In the genomic region with DNA sequence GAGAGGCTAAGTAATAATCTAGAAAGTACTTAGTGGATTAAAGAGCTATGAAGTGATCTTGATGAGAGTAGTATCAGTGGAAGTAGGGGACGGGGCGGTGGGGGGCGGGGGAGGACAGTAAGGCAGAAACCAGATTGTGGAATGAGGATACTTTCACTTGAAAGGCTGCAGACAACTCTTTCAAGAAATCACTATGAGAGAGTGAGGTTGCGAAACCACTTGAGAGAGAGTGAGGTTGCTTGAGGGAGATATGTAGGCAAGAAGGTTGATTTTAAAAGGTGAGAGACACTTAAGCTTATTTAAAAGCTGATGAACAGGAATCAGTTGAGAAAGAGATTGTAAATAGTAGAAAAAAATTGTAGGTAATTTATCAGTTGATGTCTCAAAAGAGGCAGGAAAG, we compare ENCODE assay signal across 20 cellular contexts. TPM values are rescaled to one million over a fixed set of nuclear protein-coding genes. Genes with fewer than 3 reads are reported as not detected.
A peak's percentile ranks its signal among the peaks of the same experiment; 100 is the strongest.
DNase-seq lines count a peak whose midpoint lies in the region; ATAC-seq and TF ChIP-seq lines count a peak whose summit lies in the region.
"Had no signal": no experiment of that assay in that cellular context is flagged by ENCODE, and none has a peak within 500 bp of the region (broad histone marks: within the 10 kb centered on the region; RNA-seq: fewer than 3 reads in every experiment).

No MANE protein-coding gene starts in this region.

- H3K36me3 ChIP-seq in CD8-positive, alpha-beta T cell (ENCODE audit: insufficient read depth, low read length), result peaks cover 45% of the 10 kb centered on the region
- peaks cover 75% of the 10 kb centered on the region for H3K36me3 ChIP-seq in endodermal cell (ENCODE audit: control insufficient read depth, insufficient read depth, low read length)

- no peaks in the 10 kb centered on the region for H3K27me3 ChIP-seq in CD8-positive, alpha-beta T cell (ENCODE audit: insufficient read depth, low read length)
- no peaks in the 10 kb centered on the region for H3K27me3 ChIP-seq in endodermal cell (ENCODE audit: control insufficient read depth, insufficient read depth, low read length, poor library complexity, severe bottlenecking)
- H3K27me3 ChIP-seq: SJCRH30 had no signal

- H3K27ac ChIP-seq in CD8-positive, alpha-beta T cell (ENCODE audit: low read depth, low read length), result no peak overlapping the region
- H3K27ac ChIP-seq in endodermal cell (ENCODE audit: low read depth, low read length), result no peak overlapping the region
- H3K27ac ChIP-seq: C4-2B, PC-9, SJCRH30 had no signal

- H3K9me3 ChIP-seq in CD8-positive, alpha-beta T cell (ENCODE audit: low read length), result no peaks in the 10 kb centered on the region
- peaks cover 72% of the 10 kb centered on the region for H3K9me3 ChIP-seq in endodermal cell (ENCODE audit: control insufficient read depth, low read length)
- H3K9me3 ChIP-seq: SJCRH30 had no signal

- peaks cover 18% of the 10 kb centered on the region for H3K4me1 ChIP-seq in CD8-positive, alpha-beta T cell (ENCODE audit: insufficient read depth, low read length)
- H3K4me1 ChIP-seq in endodermal cell (ENCODE audit: control insufficient read depth, insufficient read depth, low read length), result no peaks in the 10 kb centered on the region
- H3K4me1 ChIP-seq: SJCRH30 had no signal

- intact Hi-C loops in CD8-positive, alpha-beta T cell (cut with DNase I, micrococcal nuclease), result loop anchor here (1.0 to 10.0 kb wide), 9 partner anchors 20 to 880 kb away; partner anchors contain the start of genes GALNT1 (in 2 of the 2), ELP2 (in 1 of the 2), MAPRE2 (in 1 of the 2) and RPRD1A (in 1 of the 2)

- H3K27me3 Mint-ChIP-seq in activated naive CD8-positive, alpha-beta T cell, result no peaks in the 10 kb centered on the region
- no peaks in the 10 kb centered on the region for H3K27me3 Mint-ChIP-seq in activated naive CD8-positive, alpha-beta T cell treated with anti-CD3 and anti-CD28 coated beads, Interleukin-2, amount 50 U/mL, for 24 hours
- no peaks in the 10 kb centered on the region for H3K27me3 Mint-ChIP-seq in CD8-positive, alpha-beta T cell (ENCODE audit: low read depth)
- H3K27me3 Mint-ChIP-seq in endodermal cell (ENCODE audit: insufficient read depth), result no peaks in the 10 kb centered on the region

- no peak overlapping the region for H3K4me3 ChIP-seq in CD8-positive, alpha-beta T cell (ENCODE audit: low read depth, low read length)
- H3K4me3 ChIP-seq in endodermal cell (ENCODE audit: low read length), result peak overlapping the region; percentile 92
- H3K4me3 ChIP-seq: PC-9, SJCRH30 had no signal

- H3K4me3 Mint-ChIP-seq in activated naive CD8-positive, alpha-beta T cell, result peak overlapping the region; percentile 33
- no peak overlapping the region for H3K4me3 Mint-ChIP-seq in activated naive CD8-positive, alpha-beta T cell treated with anti-CD3 and anti-CD28 coated beads, Interleukin-2, amount 50 U/mL, for 24 hours
- no peak overlapping the region for H3K4me3 Mint-ChIP-seq in CD8-positive, alpha-beta T cell
- no peak overlapping the region for H3K4me3 Mint-ChIP-seq in endodermal cell
- H3K4me3 Mint-ChIP-seq in stimulated activated effector memory CD8-positive, alpha-beta T cell treated with anti-CD3 and anti-CD28 coated beads, Interleukin-12 subunit alpha, Interleukin-12 subunit beta, amount 100 ng/mL, for 72 hours, result no peak overlapping the region

- POLR2A ChIA-PET in CD8-positive, alpha-beta T cell (lab: Charles Lee), result no interaction called here

- peaks cover 19% of the 10 kb centered on the region for H3K9me3 Mint-ChIP-seq in activated naive CD8-positive, alpha-beta T cell (ENCODE audit: low read depth)
- peaks cover 41% of the 10 kb centered on the region for H3K9me3 Mint-ChIP-seq in activated naive CD8-positive, alpha-beta T cell treated with anti-CD3 and anti-CD28 coated beads, Interleukin-2, amount 50 U/mL, for 24 hours
- peaks cover 2% of the 10 kb centered on the region for H3K9me3 Mint-ChIP-seq in CD8-positive, alpha-beta T cell
- H3K9me3 Mint-ChIP-seq in endodermal cell, result peaks cover 50% of the 10 kb centered on the region
- H3K9me3 Mint-ChIP-seq in stimulated activated effector memory CD8-positive, alpha-beta T cell treated with anti-CD3 and anti-CD28 coated beads, Interleukin-12 subunit alpha, Interleukin-12 subunit beta, amount 100 ng/mL, for 72 hours, result peaks cover 15% of the 10 kb centered on the region

- no peak overlapping the region for H3K9ac ChIP-seq in endodermal cell (ENCODE audit: extremely low read depth, low read length, poor library complexity, severe bottlenecking)

- CTCF ChIA-PET in CD8-positive, alpha-beta T cell (lab: Charles Lee), result interaction anchor here (1.0 to 2.0 kb wide), 4 partner anchors 45 to 218 kb away, joined by 3 to 6 read pairs (median 4); no protein-coding TSS in a partner anchor

- ATAC-seq in activated naive CD8-positive, alpha-beta T cell treated with anti-CD3 and anti-CD28 coated beads, Interleukin-2, amount 50 U/mL, for 24 hours, result no peak
- ATAC-seq in CD8-positive, alpha-beta T cell, result no peak
- ATAC-seq in stimulated activated effector memory CD8-positive, alpha-beta T cell treated with anti-CD3 and anti-CD28 coated beads, Interleukin-12 subunit alpha, Interleukin-12 subunit beta, amount 100 ng/mL, for 72 hours, result no peak
- no peak for ATAC-seq in HG03175 (IDR thresholded peaks at IDR 0.05; ENCODE audit: unreplicated experiment)
- ATAC-seq: Right ventricle myocardium inferior, SK-N-SH treated with all-trans-retinoic acid at 6 μM for 48 hours had no signal

- peaks cover 44% of the 10 kb centered on the region for H3K36me3 Mint-ChIP-seq in activated naive CD8-positive, alpha-beta T cell
- H3K36me3 Mint-ChIP-seq in activated naive CD8-positive, alpha-beta T cell treated with anti-CD3 and anti-CD28 coated beads, Interleukin-2, amount 50 U/mL, for 24 hours (ENCODE audit: low read depth), result peaks cover 75% of the 10 kb centered on the region
- peaks cover 78% of the 10 kb centered on the region for H3K36me3 Mint-ChIP-seq in CD8-positive, alpha-beta T cell
- peaks cover 74% of the 10 kb centered on the region for H3K36me3 Mint-ChIP-seq in endodermal cell (ENCODE audit: low read depth)
- peaks cover 89% of the 10 kb centered on the region for H3K36me3 Mint-ChIP-seq in stimulated activated effector memory CD8-positive, alpha-beta T cell treated with anti-CD3 and anti-CD28 coated beads, Interleukin-12 subunit alpha, Interleukin-12 subunit beta, amount 100 ng/mL, for 72 hours

- DNase-seq in activated naive CD8-positive, alpha-beta T cell treated with anti-CD3 and anti-CD28 coated beads, Interleukin-2, amount 50 U/mL, for 24 hours, result no peak
- no peak for DNase-seq in CD8-positive, alpha-beta T cell
- DNase-seq in endodermal cell (no peak), dedifferentiated amniotic fluid mesenchymal stem cell (ENCODE audit: extremely low spot score) (no peak)
- no peak for DNase-seq in stimulated activated effector memory CD8-positive, alpha-beta T cell treated with anti-CD3 and anti-CD28 coated beads, Interleukin-12 subunit alpha, Interleukin-12 subunit beta, amount 100 ng/mL, for 72 hours (ENCODE audit: low spot score in 2 of 2)
- DNase-seq: DMS153, KBM-7, NCI-H1048, NCI-H1417, NCI-H1694, NCI-H2081, NCI-H2227 treated with DMSO at 0.1 percent for 48 hours, NCI-H526 treated with DMSO at 0.1 percent for 48 hours, PC-9, SJCRH30 had no signal

- no peak for TF ChIP-seq CTCF in CD8-positive, alpha-beta T cell (IDR thresholded peaks at IDR 0.05)
- no peak for TF ChIP-seq CTCF in endodermal cell (conservative IDR thresholded peaks at IDR 0.05)

- peaks cover 35% of the 10 kb centered on the region for H3K4me1 Mint-ChIP-seq in activated naive CD8-positive, alpha-beta T cell (ENCODE audit: low read depth)
- peaks cover 29% of the 10 kb centered on the region for H3K4me1 Mint-ChIP-seq in activated naive CD8-positive, alpha-beta T cell treated with anti-CD3 and anti-CD28 coated beads, Interleukin-2, amount 50 U/mL, for 24 hours
- H3K4me1 Mint-ChIP-seq in CD8-positive, alpha-beta T cell (ENCODE audit: low read depth), result peaks cover 44% of the 10 kb centered on the region
- peaks cover 7% of the 10 kb centered on the region for H3K4me1 Mint-ChIP-seq in endodermal cell
- H3K4me1 Mint-ChIP-seq in stimulated activated effector memory CD8-positive, alpha-beta T cell treated with anti-CD3 and anti-CD28 coated beads, Interleukin-12 subunit alpha, Interleukin-12 subunit beta, amount 100 ng/mL, for 72 hours, result peaks cover 27% of the 10 kb centered on the region

- no peak overlapping the region for H3K27ac Mint-ChIP-seq in activated naive CD8-positive, alpha-beta T cell
- no peak overlapping the region for H3K27ac Mint-ChIP-seq in activated naive CD8-positive, alpha-beta T cell treated with anti-CD3 and anti-CD28 coated beads, Interleukin-2, amount 50 U/mL, for 24 hours
- H3K27ac Mint-ChIP-seq in CD8-positive, alpha-beta T cell, result peak overlapping the region; percentile 28
- H3K27ac Mint-ChIP-seq in endodermal cell, result no peak overlapping the region
- H3K27ac Mint-ChIP-seq in stimulated activated effector memory CD8-positive, alpha-beta T cell treated with anti-CD3 and anti-CD28 coated beads, Interleukin-12 subunit alpha, Interleukin-12 subunit beta, amount 100 ng/mL, for 72 hours, result peak overlapping the region; percentile 33

- 79 to 96% methylated on average over 3 to 4 of the region's 4 CpGs for WGBS in endodermal cell (ENCODE audit: insufficient coverage in 1 of 2, insufficient read length in 1 of 2), 2 experiments

RNA-seq across cellular contexts. Expression of gene ZNF397, which starts 3.8 kb away (rescaled TPM):
- total RNA-seq in CD8-positive, alpha-beta T cell, result 1 to 10 TPM; 6.7 to 6.8 TPM
- 10 to 100 TPM; 44.1 to 64.6 TPM for total RNA-seq in endodermal cell
- polyA plus RNA-seq in endodermal cell (2013, experiment 1 of 2), result 43.1 TPM
- polyA plus RNA-seq in endodermal cell (2013, experiment 2 of 2), result 37.0 TPM

RNA-seq across cellular contexts. Expression of gene ZSCAN30, which starts 45.4 kb away (rescaled TPM):
- 1 to 10 TPM; 6.2 to 6.3 TPM for total RNA-seq in CD8-positive, alpha-beta T cell
- total RNA-seq in endodermal cell, result 10 to 100 TPM; 20.1 to 29.6 TPM
- 14.9 TPM for polyA plus RNA-seq in endodermal cell (2013, experiment 1 of 2)
- 13.5 TPM for polyA plus RNA-seq in endodermal cell (2013, experiment 2 of 2)

Comparison
In these comparisons a context has a peak if more than half of its experiments do, and no peak if none do; other contexts are left out.
1. H3K27ac Mint-ChIP-seq: peak in CD8-positive, alpha-beta T cell (single experiment) and stimulated activated effector memory CD8-positive, alpha-beta T cell treated with anti-CD3 and anti-CD28 coated beads, Interleukin-12 subunit alpha, Interleukin-12 subunit beta, amount 100 ng/mL, for 72 hours (single experiment); none in activated naive CD8-positive, alpha-beta T cell (single experiment), activated naive CD8-positive, alpha-beta T cell treated with anti-CD3 and anti-CD28 coated beads, Interleukin-2, amount 50 U/mL, for 24 hours (single experiment) and endodermal cell (single experiment).
2. RNA of gene ZNF397, which starts 3.8 kb away (total RNA-seq): 44.1 to 64.6 TPM in endodermal cell; 6.7 to 6.8 TPM in CD8-positive, alpha-beta T cell; every median in the first group is over 4 times any median in the second.